In genomic region chr3:37097776-37098175, GRCh38 we compare ENCODE assay signal across 2 cellular contexts.
TF ChIP-seq lines count a peak whose summit lies in the region.

No MANE protein-coding gene starts in this region.

TF ChIP-seq in HepG2, 621 proteins besides CTCF, POLR2A, EP300 and RAD21 (continues in another document):
- no peak for TF ChIP-seq ZBTB46 (CRISPR knock-in tag; IDR thresholded peaks at IDR 0.05; ENCODE audit: borderline replicate concordance)
- no peak for TF ChIP-seq GABPB1 (CRISPR knock-in tag; IDR thresholded peaks at IDR 0.05)
- no peak for TF ChIP-seq ZNF33B (CRISPR knock-in tag; IDR thresholded peaks at IDR 0.05)
- TF ChIP-seq KLF16 (CRISPR knock-in tag; IDR thresholded peaks at IDR 0.05), result no peak
- TF ChIP-seq ZBED4 (CRISPR knock-in tag; IDR thresholded peaks at IDR 0.05; ENCODE audit: borderline replicate concordance), result no peak
- TF ChIP-seq JDP2 (CRISPR knock-in tag; IDR thresholded peaks at IDR 0.05; ENCODE audit: borderline replicate concordance), result no peak
- no peak for TF ChIP-seq ZNF512 (CRISPR knock-in tag; IDR thresholded peaks at IDR 0.05)
- TF ChIP-seq ZFP90 (CRISPR knock-in tag; IDR thresholded peaks at IDR 0.05; ENCODE audit: borderline replicate concordance), result no peak
- no peak for TF ChIP-seq MED13 (CRISPR knock-in tag; IDR thresholded peaks at IDR 0.05)
- TF ChIP-seq ZNF737 (CRISPR knock-in tag; IDR thresholded peaks at IDR 0.05; ENCODE audit: borderline replicate concordance), result no peak
- TF ChIP-seq PRDM4 (CRISPR knock-in tag; IDR thresholded peaks at IDR 0.05; ENCODE audit: borderline replicate concordance), result no peak
- no peak for TF ChIP-seq ZNF205 (CRISPR knock-in tag; IDR thresholded peaks at IDR 0.05)
- no peak for TF ChIP-seq PBX2 (CRISPR knock-in tag; IDR thresholded peaks at IDR 0.05)
- no peak for TF ChIP-seq GTF3A (CRISPR knock-in tag; conservative IDR thresholded peaks at IDR 0.05)
- no peak for TF ChIP-seq AHR (CRISPR knock-in tag; IDR thresholded peaks at IDR 0.05)
- no peak for TF ChIP-seq NR0B2 (CRISPR knock-in tag; IDR thresholded peaks at IDR 0.05)
- no peak for TF ChIP-seq ZBTB42 (CRISPR knock-in tag; IDR thresholded peaks at IDR 0.05)

TF ChIP-seq in IMR-90, 13 proteins besides CTCF, POLR2A, EP300 and RAD21:
- TF ChIP-seq MXI1 (IDR thresholded peaks at IDR 0.05; ENCODE audit: borderline replicate concordance, low read depth, low read length) (no peak), NFE2L2 (IDR thresholded peaks at IDR 0.05; ENCODE audit: low read depth, low read length) (no peak), RCOR1 (IDR thresholded peaks at IDR 0.05; ENCODE audit: insufficient replicate concordance, low read length) (no peak), RFX5 (IDR thresholded peaks at IDR 0.05; ENCODE audit: low read depth, low read length) (no peak), SMC3 (IDR thresholded peaks at IDR 0.05; ENCODE audit: low read depth, low read length) (no peak), CHD1 (IDR thresholded peaks at IDR 0.05; ENCODE audit: low read depth, low read length) (no peak), CEBPB (IDR thresholded peaks at IDR 0.05; ENCODE audit: low read depth, low read length) (no peak), FOS (IDR thresholded peaks at IDR 0.05; ENCODE audit: low read depth, low read length) (no peak), MAFK (IDR thresholded peaks at IDR 0.05; ENCODE audit: low read depth, low read length) (no peak), MAZ (IDR thresholded peaks at IDR 0.05; ENCODE audit: borderline replicate concordance, low read depth, low read length) (no peak), USF2 (IDR thresholded peaks at IDR 0.05; ENCODE audit: low read depth, low read length) (no peak), BHLHE40 (IDR thresholded peaks at IDR 0.05; ENCODE audit: low read depth, low read length) (no peak), ELK1 (IDR thresholded peaks at IDR 0.05; ENCODE audit: borderline replicate concordance, low read depth, low read length) (no peak)
